28 cellular contexts compared by ENCODE assay signal in genomic region chr1:43422995-43423671, GRCh38. TPM values are rescaled to one million over a fixed set of nuclear protein-coding genes. Genes with fewer than 3 reads are reported as not detected.
DNase-seq lines count a peak whose midpoint lies in the region; ATAC-seq and TF ChIP-seq lines count a peak whose summit lies in the region.
"Had no signal": no experiment of that assay in that cellular context is flagged by ENCODE, and none has a peak within 500 bp of the region (broad histone marks: within the 10 kb centered on the region; RNA-seq: fewer than 3 reads in every experiment).

No MANE protein-coding gene starts in this region.

- H3K9me3 ChIP-seq in trophoblast cell (ENCODE audit: insufficient read depth, low read depth, low read length), result no peaks in the 10 kb centered on the region
- no peaks in the 10 kb centered on the region for H3K9me3 ChIP-seq in CD4-positive, alpha-beta memory T cell (ENCODE audit: control insufficient read depth in 1 of 2, low read length in 2 of 2)
- H3K9me3 ChIP-seq: A549, suprapubic skin, vagina had no signal

- no peak overlapping the region for H3K4ac ChIP-seq in trophoblast cell (ENCODE audit: low read depth, low read length)

- H3K27ac ChIP-seq in RWPE1 (peak overlapping the region; percentile 80), trophoblast cell (ENCODE audit: low read depth, low read length) (no peak overlapping the region), dorsolateral prefrontal cortex (no peak overlapping the region)
- H3K27ac ChIP-seq in CD4-positive, alpha-beta memory T cell (ENCODE audit: low read depth, low read length), result no peak overlapping the region
- H3K27ac ChIP-seq: A549, coronary artery, HL-60, suprapubic skin, vagina had no signal

- H2AK5ac ChIP-seq in trophoblast cell (ENCODE audit: low read length), result no peak overlapping the region

- CTCF ChIA-PET in RWPE1 (lab: Yijun Ruan, JAX), result no interaction called here
- CTCF ChIA-PET in CD4-positive, alpha-beta memory T cell (lab: Charles Lee; ENCODE audit: partially characterized antibody), result no interaction called here

- peak overlapping the region; percentile 38 for H3K27ac Mint-ChIP-seq in activated T-cell treated with anti-CD3 and anti-CD28 coated beads, Interleukin-2, amount 50 U/mL, for 24 hours
- H3K27ac Mint-ChIP-seq in CD4-positive, alpha-beta memory T cell, result peak overlapping the region in 3 of 7 donors; percentile 15 to 48 (median 47)

- H3K23ac ChIP-seq in trophoblast cell (ENCODE audit: low read length), result no peak overlapping the region

- no peaks in the 10 kb centered on the region for H3K79me1 ChIP-seq in trophoblast cell (ENCODE audit: low read length)

- no peak overlapping the region for H2BK12ac ChIP-seq in trophoblast cell (ENCODE audit: low read length)

- no peak overlapping the region for H3K4me2 ChIP-seq in trophoblast cell (ENCODE audit: low read length)
- H3K4me2 ChIP-seq: A549, smooth muscle cell had no signal

- POLR2A ChIA-PET in RWPE1 (lab: Yijun Ruan, JAX; ENCODE audit: low non-redundant PET), result no interaction called here
- POLR2A ChIA-PET in CD4-positive, alpha-beta memory T cell (lab: Charles Lee; ENCODE audit: partially characterized antibody), result no interaction called here

- no peaks in the 10 kb centered on the region for H3K27me3 Mint-ChIP-seq in activated T-cell treated with anti-CD3 and anti-CD28 coated beads, Interleukin-2, amount 50 U/mL, for 24 hours
- no peaks in the 10 kb centered on the region for H3K27me3 Mint-ChIP-seq in CD4-positive, alpha-beta memory T cell
- H3K27me3 Mint-ChIP-seq: naive thymus-derived CD8-positive, alpha-beta T cell had no signal

- no peak for TF ChIP-seq CTCF in RWPE1 (conservative IDR thresholded peaks at IDR 0.05; ENCODE audit: low read depth)
- TF ChIP-seq CTCF in dorsolateral prefrontal cortex (IDR thresholded peaks at IDR 0.05 in 54 of 56, conservative IDR thresholded peaks at IDR 0.05 in 2 of 56; ENCODE audit: low read depth in 1 of 56, partially characterized antibody in 56 of 56), result no peak

- no peak overlapping the region for H4K12ac ChIP-seq in trophoblast cell (ENCODE audit: low read depth, low read length)

- H3K36me3 Mint-ChIP-seq in activated T-cell treated with anti-CD3 and anti-CD28 coated beads, Interleukin-2, amount 50 U/mL, for 24 hours (ENCODE audit: low read depth), result peaks cover 88% of the 10 kb centered on the region
- peaks cover 56 to 84% of the 10 kb centered on the region in 2 donors for H3K36me3 Mint-ChIP-seq in CD4-positive, alpha-beta memory T cell

- no peaks in the 10 kb centered on the region for H3K4me1 ChIP-seq in trophoblast cell (ENCODE audit: control insufficient read depth in 1 of 2, insufficient read depth in 2 of 2, low read length in 2 of 2)
- H3K4me1 ChIP-seq in CD4-positive, alpha-beta memory T cell (ENCODE audit: insufficient read depth, low read length), result no peaks in the 10 kb centered on the region
- H3K4me1 ChIP-seq: suprapubic skin, vagina had no signal

- 100% methylated on average over 1 of the region's 16 CpGs for WGBS in trophoblast cell (ENCODE audit: extremely low coverage, insufficient coverage, insufficient read length)

- no peak overlapping the region for H3K18ac ChIP-seq in trophoblast cell (ENCODE audit: low read length)

- H3K79me2 ChIP-seq in trophoblast cell (ENCODE audit: control insufficient read depth, insufficient read depth, low read length, poor library complexity), result no peaks in the 10 kb centered on the region

- H3K4me3 ChIP-seq in trophoblast cell (ENCODE audit: low read depth, low read length), result peak overlapping the region; percentile 18
- H3K4me3 ChIP-seq in CD4-positive, alpha-beta memory T cell (ENCODE audit: low read length in 2 of 2), result no peak overlapping the region
- H3K4me3 ChIP-seq in dorsolateral prefrontal cortex, result no peak overlapping the region
- H3K4me3 ChIP-seq: A549, coronary artery, smooth muscle cell, suprapubic skin, vagina had no signal

- H3K4me1 Mint-ChIP-seq in activated T-cell treated with anti-CD3 and anti-CD28 coated beads, Interleukin-2, amount 50 U/mL, for 24 hours (ENCODE audit: low read depth), result peaks cover 3% of the 10 kb centered on the region
- peaks cover 0 to 6% (median 0%) of the 10 kb centered on the region in 4 donors for H3K4me1 Mint-ChIP-seq in CD4-positive, alpha-beta memory T cell

- peak; percentile 63 for ATAC-seq in esophagus mucosa
- ATAC-seq in GM21526 (IDR thresholded peaks at IDR 0.05; ENCODE audit: low FRiP score, unreplicated experiment), result no peak
- ATAC-seq: left cardiac atrium; naive thymus-derived CD8-positive, alpha-beta T cell; SK-N-SH treated with all-trans-retinoic acid at 6 μM for 48 hours had no signal

- peaks cover 92 to 95% of the 10 kb centered on the region in 2 experiments for H3K36me3 ChIP-seq in trophoblast cell (ENCODE audit: control insufficient read depth in 1 of 2, insufficient read depth in 2 of 2, low read length in 2 of 2)
- peaks cover 83% of the 10 kb centered on the region for H3K36me3 ChIP-seq in CD4-positive, alpha-beta memory T cell (ENCODE audit: insufficient read depth, low read length)

- no peak overlapping the region for H2BK120ac ChIP-seq in trophoblast cell (ENCODE audit: insufficient read depth, low read length, poor library complexity)

- H3K4me3 Mint-ChIP-seq in activated T-cell treated with anti-CD3 and anti-CD28 coated beads, Interleukin-2, amount 50 U/mL, for 24 hours, result no peak overlapping the region
- no peak overlapping the region for H3K4me3 Mint-ChIP-seq in CD4-positive, alpha-beta memory T cell
- H3K4me3 Mint-ChIP-seq: naive thymus-derived CD8-positive, alpha-beta T cell had no signal

- H3K14ac ChIP-seq in trophoblast cell (ENCODE audit: low read length), result no peak overlapping the region

- no peak for DNase-seq in activated T-cell treated with anti-CD3 and anti-CD28 coated beads, Interleukin-2, amount 50 U/mL, for 24 hours
- DNase-seq in activated T-cell treated with anti-CD3 and anti-CD28 coated beads for 4 hours (no peak), RWPE1 (ENCODE audit: low spot score) (no peak), trophoblast cell (no peak), dorsolateral prefrontal cortex (no peak)
- no peak for DNase-seq in CD4-positive, alpha-beta memory T cell
- DNase-seq: amniotic stem cell; DMS79; GF-D8; head of caudate nucleus; left cardiac atrium; mesenchymal stem cell; naive thymus-derived CD8-positive, alpha-beta T cell; NCI-H1092; NCI-H2029; NCI-H226; NCI-H748 treated with DMSO at 0.1 percent for 48 hours; stimulated activated CD4-positive, alpha-beta T cell treated with anti-CD3 and anti-CD28 coated beads, Interleukin-2, amount 100 ng/mL, for 24 hours; T-helper 9 cell had no signal

- H3K27me3 ChIP-seq in trophoblast cell (ENCODE audit: insufficient read depth, low read length) (no peaks in the 10 kb centered on the region), dorsolateral prefrontal cortex (no peaks in the 10 kb centered on the region)
- H3K27me3 ChIP-seq in CD4-positive, alpha-beta memory T cell (ENCODE audit: insufficient read depth, low read length), result no peaks in the 10 kb centered on the region
- H3K27me3 ChIP-seq: suprapubic skin, vagina had no signal

- no peak overlapping the region for H2BK5ac ChIP-seq in trophoblast cell (ENCODE audit: low read depth, low read length, poor library complexity)

- intact Hi-C loops in CD4-positive, alpha-beta memory T cell (cut with micrococcal nuclease), result no loop called here
- intact Hi-C loops in dorsolateral prefrontal cortex (cut with DNase I), result no loop called here

- no peak overlapping the region for H2AFZ ChIP-seq in trophoblast cell (ENCODE audit: insufficient read depth, low read length, poor library complexity)

- H4K8ac ChIP-seq in trophoblast cell (ENCODE audit: low read depth, low read length), result no peak overlapping the region

- H3K9me3 Mint-ChIP-seq in activated T-cell treated with anti-CD3 and anti-CD28 coated beads, Interleukin-2, amount 50 U/mL, for 24 hours, result no peaks in the 10 kb centered on the region
- no peaks in the 10 kb centered on the region for H3K9me3 Mint-ChIP-seq in CD4-positive, alpha-beta memory T cell
- H3K9me3 Mint-ChIP-seq: naive thymus-derived CD8-positive, alpha-beta T cell had no signal

- no peak overlapping the region for H4K91ac ChIP-seq in trophoblast cell (ENCODE audit: low read depth, low read length)

- H3K9ac ChIP-seq in trophoblast cell (ENCODE audit: low read length), result no peak overlapping the region

RNA-seq across cellular contexts. Expression of gene HYI, which starts 30.6 kb away (rescaled TPM):
- 8.6 TPM for total RNA-seq in esophagus mucosa
- polyA plus RNA-seq in trophoblast cell (2013), result 23.9 and 24.7 TPM in 2 replicates
- 10 to 100 TPM; 30.7 to 33.9 TPM for total RNA-seq in CD4-positive, alpha-beta memory T cell
- 1 to 10 TPM; 7.3 to 7.7 TPM for polyA plus RNA-seq in CD4-positive, alpha-beta memory T cell
- 10 to 100 TPM; 19.3 to 50.2 (median 31.1) TPM for total RNA-seq in dorsolateral prefrontal cortex

RNA-seq across cellular contexts. Expression of gene SZT2, which starts 33.4 kb away (rescaled TPM):
- total RNA-seq in esophagus mucosa (22.0 TPM), dorsolateral prefrontal cortex (100 to 1,000 TPM in 19 of 120 experiments, 10 to 100 TPM in 101; 48.6 to 133 (median 84.0) TPM)
- 8.0 and 9.5 TPM in 2 replicates for polyA plus RNA-seq in trophoblast cell (2013)
- 100 to 1,000 TPM; 135 to 153 TPM for total RNA-seq in CD4-positive, alpha-beta memory T cell
- polyA plus RNA-seq in CD4-positive, alpha-beta memory T cell, result 1 to 10 TPM in 1 of 2 donors, under 1 TPM in 1; 0.69 to 8.9 TPM

RNA-seq across cellular contexts. Expression of gene MED8, which starts 33.5 kb away (rescaled TPM):
- total RNA-seq in esophagus mucosa (46.0 TPM), dorsolateral prefrontal cortex (10 to 100 TPM; 24.8 to 43.7 (median 34.9) TPM)
- 41.5 and 42.1 TPM in 2 replicates for polyA plus RNA-seq in trophoblast cell (2013)
- total RNA-seq in CD4-positive, alpha-beta memory T cell, result 10 to 100 TPM; 34.0 to 35.6 TPM
- polyA plus RNA-seq in CD4-positive, alpha-beta memory T cell, result 10 to 100 TPM; 36.1 to 42.3 TPM

RNA-seq across cellular contexts. Expression of gene ELOVL1, which starts 55.3 kb away (rescaled TPM):
- total RNA-seq in esophagus mucosa (172 TPM), dorsolateral prefrontal cortex (100 to 1,000 TPM in 29 of 120 experiments, 10 to 100 TPM in 91; 27.1 to 291 (median 70.1) TPM)
- polyA plus RNA-seq in trophoblast cell (2013), result 85.2 and 91.6 TPM in 2 replicates
- total RNA-seq in CD4-positive, alpha-beta memory T cell, result 10 to 100 TPM; 45.3 to 46.0 TPM
- polyA plus RNA-seq in CD4-positive, alpha-beta memory T cell, result 10 to 100 TPM; 86.4 to 99.3 TPM
